ENCODE assay signal across 8 cellular contexts in genomic region chr10:16816830-16817124, GRCh38. TPM values are rescaled to one million over a fixed set of nuclear protein-coding genes. Genes with fewer than 3 reads are reported as not detected.
DNase-seq lines count a peak whose midpoint lies in the region; ATAC-seq lines count a peak whose summit lies in the region.

No MANE protein-coding gene starts in this region.

- H3K4me3 ChIP-seq in H7 (ENCODE audit: insufficient read depth, low read depth, low read length) (peak overlapping the region; percentile 95), right cardiac atrium (ENCODE audit: low read length) (peak overlapping the region; percentile 82), skeletal muscle satellite cell (ENCODE audit: low read length) (peak overlapping the region; percentile 84)

- ATAC-seq in right cardiac atrium (no peak), HG03432 (IDR thresholded peaks at IDR 0.05; ENCODE audit: unreplicated experiment) (no peak)

- H3K4me1 Mint-ChIP-seq in activated CD4-positive, alpha-beta memory T cell treated with anti-CD3 and anti-CD28 coated beads for 36 hours (ENCODE audit: low read depth) = peaks cover 29% of the 10 kb centered on the region

- 4% methylated on average over 12 of the region's 12 CpGs for WGBS in right cardiac atrium

- H3K27me3 Mint-ChIP-seq in activated CD4-positive, alpha-beta memory T cell treated with anti-CD3 and anti-CD28 coated beads for 36 hours = peaks cover 1% of the 10 kb centered on the region

- peak overlapping the region; percentile 90 for H3K4me2 ChIP-seq in skeletal muscle satellite cell (ENCODE audit: low read length)

- peaks cover 13% of the 10 kb centered on the region for H3K36me3 Mint-ChIP-seq in activated CD4-positive, alpha-beta memory T cell treated with anti-CD3 and anti-CD28 coated beads for 36 hours

- H3K9me3 ChIP-seq in right cardiac atrium (ENCODE audit: control insufficient read depth, low read length) (peaks cover 1% of the 10 kb centered on the region), skeletal muscle satellite cell (replicated peaks; ENCODE audit: low read length) (no peaks in the 10 kb centered on the region)

- DNase-seq in H7 (peak; percentile 19), right cardiac atrium (no peak), NCI-H748 (lab: John Stamatoyannopoulos, UW; ENCODE audit: unreplicated experiment) (no peak), superior temporal gyrus (ENCODE audit: extremely low spot score) (no peak), NCI-H2107 (lab: John Stamatoyannopoulos, UW) (no peak)
- no peak for DNase-seq in activated CD4-positive, alpha-beta memory T cell treated with anti-CD3 and anti-CD28 coated beads for 36 hours

- POLR2A ChIA-PET in activated CD4-positive, alpha-beta memory T cell treated with anti-CD3 and anti-CD28 coated beads for 36 hours (lab: Charles Lee) = interaction anchor here (0.7 to 1.8 kb wide), 2 partner anchors 37 to 379 kb away, joined by 3 to 5 read pairs; no protein-coding TSS in a partner anchor

- peak overlapping the region; percentile 91 for H3K4me3 Mint-ChIP-seq in activated CD4-positive, alpha-beta memory T cell treated with anti-CD3 and anti-CD28 coated beads for 36 hours

- intact Hi-C loops in activated CD4-positive, alpha-beta memory T cell treated with anti-CD3 and anti-CD28 coated beads for 36 hours (cut with micrococcal nuclease) = loop anchor here (1.0 to 5.0 kb wide), 12 partner anchors 29 to 1834 kb away; partner anchors contain the start of genes MINDY3, NMT2, NSUN6 and PTER
- intact Hi-C loops in right cardiac atrium (cut with DNase I) = no loop called here

- peak overlapping the region; percentile 65 for H3K27ac ChIP-seq in right cardiac atrium (ENCODE audit: low read length)

- peak overlapping the region; percentile 90 for H3K27ac Mint-ChIP-seq in activated CD4-positive, alpha-beta memory T cell treated with anti-CD3 and anti-CD28 coated beads for 36 hours

- H3K9ac ChIP-seq in skeletal muscle satellite cell (ENCODE audit: low read depth, low read length) = peak overlapping the region; percentile 80

- CTCF ChIA-PET in activated CD4-positive, alpha-beta memory T cell treated with anti-CD3 and anti-CD28 coated beads for 36 hours (lab: Charles Lee) = interaction anchor here (0.6 to 1.5 kb wide), 8 partner anchors 11 to 441 kb away, joined by 3 to 10 read pairs (median 4); no protein-coding TSS in a partner anchor

- H3K36me3 ChIP-seq in H7 (replicated peaks; ENCODE audit: control insufficient read depth, insufficient read depth, low read length) (no peaks in the 10 kb centered on the region), skeletal muscle satellite cell (ENCODE audit: insufficient read depth, low read length) (no peaks in the 10 kb centered on the region)

- H3K4me1 ChIP-seq in right cardiac atrium (ENCODE audit: control insufficient read depth, insufficient read depth, low read length) = peaks cover 8% of the 10 kb centered on the region
- H3K4me1 ChIP-seq in skeletal muscle satellite cell (ENCODE audit: control insufficient read depth, insufficient read depth, low read length) = peaks cover 18% of the 10 kb centered on the region

- H3K27me3 ChIP-seq in H7 (ENCODE audit: control insufficient read depth, insufficient read depth, low read length) (no peaks in the 10 kb centered on the region), right cardiac atrium (ENCODE audit: control insufficient read depth, insufficient read depth) (no peaks in the 10 kb centered on the region), skeletal muscle satellite cell (ENCODE audit: control insufficient read depth, insufficient read depth, low read length) (no peaks in the 10 kb centered on the region)

- peaks cover 4% of the 10 kb centered on the region for H3K9me3 Mint-ChIP-seq in activated CD4-positive, alpha-beta memory T cell treated with anti-CD3 and anti-CD28 coated beads for 36 hours

RNA-seq across cellular contexts. Expression of gene RSU1, which starts 0.4 kb away (rescaled TPM):
- total RNA-seq in H7 (2014; rRNA removed; shearing (Covaris generic)) = 53.4 and 64.9 TPM in 2 replicates
- total RNA-seq in activated CD4-positive, alpha-beta memory T cell treated with anti-CD3 and anti-CD28 coated beads for 36 hours = 10 to 100 TPM; 60.6 to 61.9 TPM
- total RNA-seq in right cardiac atrium = 10 to 100 TPM; 46.9 to 53.4 (median 49.5) TPM
- polyA plus RNA-seq in right cardiac atrium = 44.4 TPM
- 66.4 and 83.4 TPM in 2 replicates for total RNA-seq in skeletal muscle satellite cell (2012; rRNA removed)
